In genomic region chr14:77037338-77037782, GRCh38 we compare ENCODE assay signal across 8 cellular contexts. TPM values are rescaled to one million over a fixed set of nuclear protein-coding genes. Genes with fewer than 3 reads are reported as not detected.
A peak's percentile ranks its signal among the peaks of the same experiment; 100 is the strongest.
DNase-seq lines count a peak whose midpoint lies in the region; TF ChIP-seq lines count a peak whose summit lies in the region.

No MANE protein-coding gene starts in this region.

- H3K27me3 ChIP-seq in mucosa of rectum (ENCODE audit: control insufficient read depth in 2 of 2, insufficient read depth in 2 of 2, low read length in 2 of 2): no peaks in the 10 kb centered on the region

- peak overlapping the region; percentile 5 to 83 (median 60) for H3K4me3 Mint-ChIP-seq in IgD-negative memory B cell
- peak overlapping the region; percentile 79 for H3K4me3 Mint-ChIP-seq in activated naive CD8-positive, alpha-beta T cell treated with anti-CD3 and anti-CD28 coated beads for 36 hours

- DNase-seq in activated naive CD8-positive, alpha-beta T cell treated with anti-CD3 and anti-CD28 coated beads for 36 hours: no peak
- DNase-seq in NOMO-1 (lab: John Stamatoyannopoulos, UW; ENCODE audit: unreplicated experiment in 2 of 2) (no peak), NCI-H82 (lab: John Stamatoyannopoulos, UW) (no peak), epidermal melanocyte (ENCODE audit: insufficient read length, low spot score) (no peak), mesenteric fat pad (ENCODE audit: low spot score) (no peak)

- peaks cover 39 to 56% (median 51%) of the 10 kb centered on the region in 3 donors for H3K4me1 Mint-ChIP-seq in IgD-negative memory B cell
- peaks cover 77% of the 10 kb centered on the region for H3K4me1 Mint-ChIP-seq in activated naive CD8-positive, alpha-beta T cell treated with anti-CD3 and anti-CD28 coated beads for 36 hours

- no peak overlapping the region for H3K4me3 ChIP-seq in mucosa of rectum (ENCODE audit: low read length in 2 of 2)

- H3K27ac Mint-ChIP-seq in IgD-negative memory B cell: peak overlapping the region in 2 of 3 donors; percentile 55 to 70
- peak overlapping the region; percentile 98 for H3K27ac Mint-ChIP-seq in activated naive CD8-positive, alpha-beta T cell treated with anti-CD3 and anti-CD28 coated beads for 36 hours

- H3K27ac ChIP-seq in 22Rv1 (peak overlapping the region; percentile 47), mucosa of rectum (ENCODE audit: low read depth in 2 of 2, low read length in 2 of 2) (peak overlapping the region; percentile 88 to 95)

- no peak for TF ChIP-seq CTCF in 22Rv1 (IDR thresholded peaks at IDR 0.05)

- no peaks in the 10 kb centered on the region for H3K36me3 Mint-ChIP-seq in IgD-negative memory B cell
- peaks cover 7% of the 10 kb centered on the region for H3K36me3 Mint-ChIP-seq in activated naive CD8-positive, alpha-beta T cell treated with anti-CD3 and anti-CD28 coated beads for 36 hours

- H3K36me3 ChIP-seq in mucosa of rectum (ENCODE audit: control insufficient read depth in 2 of 2, insufficient read depth in 2 of 2, low read length in 2 of 2): no peaks in the 10 kb centered on the region

- no peaks in the 10 kb centered on the region for H3K9me3 ChIP-seq in mucosa of rectum (ENCODE audit: control insufficient read depth in 2 of 2, low read length in 2 of 2)

- no peak overlapping the region for H3K9ac ChIP-seq in mucosa of rectum (ENCODE audit: low read depth in 1 of 2, low read length in 2 of 2)

- H3K4me1 ChIP-seq in mucosa of rectum (ENCODE audit: control insufficient read depth in 2 of 2, insufficient read depth in 2 of 2, low read length in 2 of 2): peaks cover 47 to 56% of the 10 kb centered on the region in 2 donors

- H3K27me3 Mint-ChIP-seq in IgD-negative memory B cell: no peaks in the 10 kb centered on the region
- no peaks in the 10 kb centered on the region for H3K27me3 Mint-ChIP-seq in activated naive CD8-positive, alpha-beta T cell treated with anti-CD3 and anti-CD28 coated beads for 36 hours

- no peaks in the 10 kb centered on the region for H3K9me3 Mint-ChIP-seq in IgD-negative memory B cell
- no peaks in the 10 kb centered on the region for H3K9me3 Mint-ChIP-seq in activated naive CD8-positive, alpha-beta T cell treated with anti-CD3 and anti-CD28 coated beads for 36 hours

RNA-seq across cellular contexts. Expression of gene IRF2BPL, which starts 8.9 kb away (rescaled TPM):
- 2.6 TPM for polyA plus RNA-seq in IgD-negative memory B cell
- total RNA-seq in activated naive CD8-positive, alpha-beta T cell treated with anti-CD3 and anti-CD28 coated beads for 36 hours: 10 to 100 TPM; 34.8 to 36.2 TPM
- 51.9 TPM for total RNA-seq in mesenteric fat pad
